In genomic region chr16:88764080-88764479, GRCh38 we compare ENCODE assay signal across 1 cellular context.
TF ChIP-seq lines count a peak whose summit lies in the region.

No MANE protein-coding gene starts in this region.

TF ChIP-seq in H1, 55 proteins besides CTCF, POLR2A, EP300 and RAD21:
- no peak for TF ChIP-seq CHD7 (IDR thresholded peaks at IDR 0.05; ENCODE audit: insufficient replicate concordance, low read length)
- TF ChIP-seq EZH2 (IDR thresholded peaks at IDR 0.05; ENCODE audit: low read depth, low read length, severe bottlenecking): no peak
- TF ChIP-seq SIX5 (IDR thresholded peaks at IDR 0.05; ENCODE audit: low read depth, low read length): no peak
- no peak for TF ChIP-seq SP2 (IDR thresholded peaks at IDR 0.05; ENCODE audit: low read length)
- TF ChIP-seq CBX5 (IDR thresholded peaks at IDR 0.05; ENCODE audit: low read depth, low read length): no peak
- TF ChIP-seq SAP30 (IDR thresholded peaks at IDR 0.05; ENCODE audit: insufficient read depth, insufficient replicate concordance, low read length): no peak
- no peak for TF ChIP-seq GTF2F1 (IDR thresholded peaks at IDR 0.05; ENCODE audit: borderline replicate concordance, low read depth, low read length)
- no peak for TF ChIP-seq USF2 (IDR thresholded peaks at IDR 0.05; ENCODE audit: low read length)
- TF ChIP-seq SP1 (IDR thresholded peaks at IDR 0.05; ENCODE audit: low read depth, low read length): no peak
- no peak for TF ChIP-seq POLR2AphosphoS5 (IDR thresholded peaks at IDR 0.05; ENCODE audit: low read depth, low read length)
- no peak for TF ChIP-seq SRF (IDR thresholded peaks at IDR 0.05; ENCODE audit: low read depth, low read length)
- no peak for TF ChIP-seq RFX5 (IDR thresholded peaks at IDR 0.05; ENCODE audit: borderline replicate concordance, low read depth, low read length)
- no peak for TF ChIP-seq E2F6 (IDR thresholded peaks at IDR 0.05)
- no peak for TF ChIP-seq GABPA (IDR thresholded peaks at IDR 0.05; ENCODE audit: borderline replicate concordance, insufficient read depth, low read length)
